ENCODE assay signal across 8 cellular contexts in the genomic region with DNA sequence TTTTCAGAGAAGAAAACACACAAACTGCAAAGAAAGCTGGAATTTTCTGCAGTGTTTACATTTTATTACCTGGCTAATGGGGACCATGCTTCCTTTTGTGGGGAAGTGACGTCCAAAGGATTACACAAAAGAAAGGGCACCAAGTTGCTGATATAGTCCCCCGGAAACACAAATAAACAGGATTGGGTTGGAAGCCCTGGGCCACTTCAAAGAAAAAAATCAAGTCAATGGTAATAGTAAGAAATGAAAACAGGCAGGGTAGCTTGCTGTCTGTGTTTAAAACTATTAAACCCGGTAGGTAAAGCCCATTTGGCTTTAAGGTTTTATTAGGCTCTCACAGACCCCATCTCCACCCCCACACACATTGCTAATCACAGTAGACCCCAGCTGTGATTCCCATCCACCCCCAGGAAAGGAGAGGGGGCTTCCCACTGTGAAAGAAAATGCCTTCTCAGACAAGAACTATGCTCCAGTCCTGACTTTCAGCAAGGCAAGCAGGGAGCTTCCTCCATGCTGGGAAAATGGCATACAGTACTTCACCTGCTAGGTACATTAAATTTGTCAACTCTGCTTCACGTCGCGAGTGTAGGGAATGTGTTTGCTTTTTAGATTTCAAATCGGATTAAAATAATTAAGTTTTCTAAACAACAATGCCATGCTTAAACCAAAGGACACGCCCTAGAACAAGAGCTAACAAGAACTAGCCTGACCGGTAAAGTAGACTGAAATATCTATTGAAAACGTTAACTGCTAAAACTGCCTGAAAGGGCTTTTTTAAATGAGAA. TPM values are rescaled to one million over a fixed set of nuclear protein-coding genes. Genes with fewer than 3 reads are reported as not detected.
DNase-seq lines count a peak whose midpoint lies in the region; TF ChIP-seq lines count a peak whose summit lies in the region.

No MANE protein-coding gene starts in this region.

- H3K36me3 ChIP-seq in mesenchymal stem cell (ENCODE audit: control insufficient read depth in 1 of 2, insufficient read depth in 2 of 2, low read depth in 1 of 2, low read length in 2 of 2) = no peaks in the 10 kb centered on the region
- no peaks in the 10 kb centered on the region for H3K36me3 ChIP-seq in spleen

- TF ChIP-seq CTCF in GM20000 (IDR thresholded peaks at IDR 0.05; ENCODE audit: extremely low read depth, missing control alignments) (no peak), spleen (IDR thresholded peaks at IDR 0.05 in 8 of 11, conservative IDR thresholded peaks at IDR 0.05 in 3 of 11) (no peak)

- H3K4me2 ChIP-seq in mesenchymal stem cell (ENCODE audit: low read length, poor library complexity, severe bottlenecking) = peak overlapping the region; percentile 49

- no peaks in the 10 kb centered on the region for H3K9me3 ChIP-seq in mesenchymal stem cell (ENCODE audit: control insufficient read depth, low read length)
- H3K9me3 ChIP-seq in spleen = no peaks in the 10 kb centered on the region

- H3K18ac ChIP-seq in mesenchymal stem cell (ENCODE audit: low read depth in 1 of 2, low read length in 2 of 2) = peak overlapping the region in 1 of 2 experiments; percentile 16

- H3K4me1 ChIP-seq in mesenchymal stem cell (ENCODE audit: control insufficient read depth, insufficient read depth, low read depth, low read length) (peaks cover 6% of the 10 kb centered on the region), spleen (peaks cover 4 to 28% (median 22%) of the 10 kb centered on the region in 6 donors)

- no peak overlapping the region for H2BK12ac ChIP-seq in mesenchymal stem cell (ENCODE audit: low read length in 2 of 2)

- no peak overlapping the region for H3K23ac ChIP-seq in mesenchymal stem cell (ENCODE audit: low read length in 2 of 2)

- H3K4ac ChIP-seq in mesenchymal stem cell (ENCODE audit: low read depth in 1 of 2, low read length in 2 of 2) = no peak overlapping the region

- intact Hi-C loops in spleen (cut with DNase I; ENCODE audit: low total_unique reads) = no loop called here

- H3K14ac ChIP-seq in mesenchymal stem cell (ENCODE audit: low read length in 2 of 2) = no peak overlapping the region

- no peak overlapping the region for H4K8ac ChIP-seq in mesenchymal stem cell (ENCODE audit: low read length)

- H2BK120ac ChIP-seq in mesenchymal stem cell (ENCODE audit: low read depth, low read length) = no peak overlapping the region

- H3K79me1 ChIP-seq in mesenchymal stem cell (replicated peaks; ENCODE audit: low read length, poor library complexity, severe bottlenecking) = no peaks in the 10 kb centered on the region

- H3K4me3 ChIP-seq in mesenchymal stem cell (ENCODE audit: insufficient read depth in 1 of 2, low read depth in 1 of 2, low read length in 2 of 2) = peak overlapping the region; percentile 46 to 83
- no peak overlapping the region for H3K4me3 ChIP-seq in spleen

- peak overlapping the region; percentile 72 for H4K91ac ChIP-seq in mesenchymal stem cell (ENCODE audit: low read length)

- H3K27me3 ChIP-seq in mesenchymal stem cell (ENCODE audit: control insufficient read depth in 1 of 2, insufficient read depth in 1 of 2, low read length in 2 of 2) = no peaks in the 10 kb centered on the region
- H3K27me3 ChIP-seq in spleen (replicated peaks in 1 of 7) = peaks cover 0 to 67% (median 41%) of the 10 kb centered on the region in 7 donors

- peak overlapping the region; percentile 46 for H3K27ac ChIP-seq in mesenchymal stem cell (ENCODE audit: low read length, poor library complexity, severe bottlenecking)
- no peak overlapping the region for H3K27ac ChIP-seq in spleen

- 19% methylated on average over 3 of the region's 10 CpGs for WGBS in mesenchymal stem cell
- 27 to 34% (median 29%) methylated on average over 10 of the region's 10 CpGs for WGBS in spleen, 5 donors

- H2AK5ac ChIP-seq in mesenchymal stem cell (ENCODE audit: low read length, severe bottlenecking) = no peak overlapping the region

- H3K9ac ChIP-seq in mesenchymal stem cell (ENCODE audit: low read length) = peak overlapping the region; percentile 91

- H2BK5ac ChIP-seq in mesenchymal stem cell (ENCODE audit: low read depth, low read length, poor library complexity, severe bottlenecking) = peak overlapping the region; percentile 14

- no peak for TF ChIP-seq POLR2A in spleen (IDR thresholded peaks at IDR 0.05)

- H2AFZ ChIP-seq in mesenchymal stem cell (ENCODE audit: low read depth, low read length) = no peak overlapping the region

- DNase-seq in DMS153 treated with DMSO at 0.1 percent for 48 hours (lab: John Stamatoyannopoulos, UW; ENCODE audit: unreplicated experiment) (peak; percentile 17), NCI-H1694 treated with DMSO at 0.1 percent for 48 hours (lab: John Stamatoyannopoulos, UW) (peak; percentile 10), cerebellar cortex (ENCODE audit: low spot score) (peak; percentile 61), mesenchymal stem cell (peak; percentile 40), activated gamma-delta T cell (lab: John Stamatoyannopoulos, UW) (no peak), GM20000 (ENCODE audit: low spot score) (no peak), spleen (no peak)
- no peak for DNase-seq in activated CD4-positive, CD25-positive, alpha-beta regulatory T cell (lab: John Stamatoyannopoulos, UW)

- H2BK15ac ChIP-seq in mesenchymal stem cell (ENCODE audit: low read depth, poor library complexity, severe bottlenecking) = no peak overlapping the region

RNA-seq across cellular contexts. Expression of a gene that starts 1.1 kb away (rescaled TPM):
- polyA plus RNA-seq in mesenchymal stem cell (2013, experiment 1 of 2) = 54.7 TPM
- polyA plus RNA-seq in mesenchymal stem cell (2013, experiment 2 of 2) = 58.3 TPM
- total RNA-seq in spleen = 1 to 10 TPM in 1 of 7 donors, under 1 TPM in 6; 0.29 to 1.1 (median 0.56) TPM
- under 1 TPM; 0.46 to 0.90 (median 0.55) TPM for polyA plus RNA-seq in spleen

RNA-seq across cellular contexts. Expression of a gene that starts 55.7 kb away (rescaled TPM):
- polyA plus RNA-seq in mesenchymal stem cell (2013, experiment 1 of 2) = 0.62 TPM
- polyA plus RNA-seq in mesenchymal stem cell (2013, experiment 2 of 2) = 0.59 TPM
- 1 to 10 TPM; 1.6 to 3.1 (median 1.8) TPM for total RNA-seq in spleen
- polyA plus RNA-seq in spleen = under 1 TPM; 0.09 to 0.19 (median 0.11) TPM

Comparison
In these comparisons a context has a peak if more than half of its experiments do, and no peak if none do; other contexts are left out.
1. DNase-seq: peak in DMS153 treated with DMSO at 0.1 percent for 48 hours (single experiment), NCI-H1694 treated with DMSO at 0.1 percent for 48 hours (single experiment), cerebellar cortex (single experiment) and mesenchymal stem cell (single experiment); none in activated gamma-delta T cell (single experiment), GM20000 (single experiment), activated CD4-positive, CD25-positive, alpha-beta regulatory T cell (0 of 4) and spleen (single experiment).
2. H3K4me3 ChIP-seq: peak in mesenchymal stem cell (2 of 2); none in spleen (0 of 8).